ENCODE assay signal across 16 cellular contexts in genomic region chr7:148394582-148394981, GRCh38.
DNase-seq lines count a peak whose midpoint lies in the region; ATAC-seq and TF ChIP-seq lines count a peak whose summit lies in the region.
"Had no signal": no experiment of that assay in that cellular context is flagged by ENCODE, and none has a peak within 500 bp of the region (broad histone marks: within the 10 kb centered on the region; RNA-seq: fewer than 3 reads in every experiment).

No MANE protein-coding gene starts in this region.

- no peak overlapping the region for H3K27ac ChIP-seq in endodermal cell (ENCODE audit: low read depth, low read length)
- no peak overlapping the region for H3K27ac ChIP-seq in mesendoderm (ENCODE audit: low read depth, low read length)
- H3K27ac ChIP-seq in upper lobe of left lung = no peak overlapping the region
- H3K27ac ChIP-seq: HL-60 had no signal

- peaks cover 12% of the 10 kb centered on the region for H3K79me1 ChIP-seq in mesendoderm (ENCODE audit: low read length)

- ATAC-seq in WTC11 (peak; percentile 36), upper lobe of left lung (ENCODE audit: low FRiP score in 2 of 2) (no peak), GM18867 (IDR thresholded peaks at IDR 0.05; ENCODE audit: unreplicated experiment) (no peak)
- ATAC-seq: GM12878 had no signal

- H3K18ac ChIP-seq in mesendoderm (ENCODE audit: low read length) = no peak overlapping the region

- DNase-seq in NCI-H82 (lab: John Stamatoyannopoulos, UW) (peak; percentile 51), NCI-H82 treated with DMSO at 0.1 percent for 48 hours (lab: John Stamatoyannopoulos, UW; ENCODE audit: unreplicated experiment) (no peak), WTC11 (ENCODE audit: low spot score) (peak; percentile 27), endodermal cell (peak; percentile 65), mesendoderm (peak; percentile 69), upper lobe of left lung (no peak)
- DNase-seq: Calu3; CD4-positive, alpha-beta T cell; DMS 273 treated with DMSO at 0.1 percent for 48 hours; DMS79; H7; IMR-90 had no signal

- peaks cover 8% of the 10 kb centered on the region for H3K9me3 Mint-ChIP-seq in WTC11
- H3K9me3 Mint-ChIP-seq in endodermal cell = peaks cover 8% of the 10 kb centered on the region
- H3K9me3 Mint-ChIP-seq: CD4-positive, alpha-beta T cell had no signal

- no peak for TF ChIP-seq POLR2A in upper lobe of left lung (IDR thresholded peaks at IDR 0.05)

- no peaks in the 10 kb centered on the region for H3K27me3 Mint-ChIP-seq in WTC11 (ENCODE audit: low read depth)
- H3K27me3 Mint-ChIP-seq in endodermal cell (ENCODE audit: insufficient read depth) = no peaks in the 10 kb centered on the region
- H3K27me3 Mint-ChIP-seq: B cell had no signal

- H2AK5ac ChIP-seq in mesendoderm (ENCODE audit: low read length) = no peak overlapping the region

- H2BK120ac ChIP-seq in mesendoderm (ENCODE audit: low read depth, low read length) = no peak overlapping the region

- 62 to 74% methylated on average over 3 of the region's 3 CpGs for WGBS in endodermal cell (ENCODE audit: insufficient coverage in 1 of 2, insufficient read length in 1 of 2), 2 experiments
- WGBS in mesendoderm (ENCODE audit: extremely low coverage, insufficient coverage, low lambda C conversion rate) = no CpG with 5 or more reads among the region's 3 CpGs
- WGBS in upper lobe of left lung, 2 donors = 82 to 85% methylated on average over 3 of the region's 3 CpGs

- CTCF ChIA-PET in WTC11 (lab: Charles Lee) = interaction anchor here (0.9 to 1.0 kb wide), 2 partner anchors 14 to 129 kb away, joined by 3 read pairs; no protein-coding TSS in a partner anchor

- H2BK15ac ChIP-seq in mesendoderm (replicated peaks; ENCODE audit: low read depth) = no peak overlapping the region

- no peak overlapping the region for H4K8ac ChIP-seq in mesendoderm (ENCODE audit: low read depth, low read length)

- no peak overlapping the region for H3K4ac ChIP-seq in mesendoderm (ENCODE audit: low read depth, low read length)

- no peak overlapping the region for H2BK5ac ChIP-seq in mesendoderm (ENCODE audit: low read length)

- TF ChIP-seq EP300 in upper lobe of left lung (IDR thresholded peaks at IDR 0.05) = no peak

- no peak overlapping the region for H3K56ac ChIP-seq in mesendoderm (ENCODE audit: low read length)

- H3K23ac ChIP-seq in mesendoderm (ENCODE audit: low read length) = no peak overlapping the region

- TF ChIP-seq CTCF in WTC11 (IDR thresholded peaks at IDR 0.05) (no peak), endodermal cell (conservative IDR thresholded peaks at IDR 0.05) (no peak), upper lobe of left lung (IDR thresholded peaks at IDR 0.05) (no peak)

- no peak overlapping the region for H4K5ac ChIP-seq in mesendoderm (ENCODE audit: low read length)

- POLR2A ChIA-PET in WTC11 (lab: Charles Lee) = no interaction called here

- peaks cover 9% of the 10 kb centered on the region for H3K4me1 ChIP-seq in endodermal cell (ENCODE audit: control insufficient read depth, insufficient read depth, low read length)
- H3K4me1 ChIP-seq in mesendoderm (ENCODE audit: control insufficient read depth, low read depth, low read length) = peaks cover 14% of the 10 kb centered on the region
- H3K4me1 ChIP-seq in upper lobe of left lung = no peaks in the 10 kb centered on the region

- H3K4me1 Mint-ChIP-seq in WTC11 (peaks cover 78% of the 10 kb centered on the region), endodermal cell (peaks cover 45% of the 10 kb centered on the region)

- H3K4me3 Mint-ChIP-seq in WTC11 (no peak overlapping the region), endodermal cell (no peak overlapping the region)
- H3K4me3 Mint-ChIP-seq: B cell; CD4-positive, alpha-beta T cell had no signal

- H3K36me3 Mint-ChIP-seq in WTC11 (peaks cover 13% of the 10 kb centered on the region), endodermal cell (ENCODE audit: low read depth) (peaks cover 28% of the 10 kb centered on the region)

- H3K9me3 ChIP-seq in endodermal cell (ENCODE audit: control insufficient read depth, low read length) (peaks cover 3% of the 10 kb centered on the region), upper lobe of left lung (no peaks in the 10 kb centered on the region)

- H3K27ac Mint-ChIP-seq in WTC11 (no peak overlapping the region; the same call in 1 of the 2 replicates), endodermal cell (no peak overlapping the region)
- H3K27ac Mint-ChIP-seq: B cell; CD4-positive, alpha-beta T cell had no signal

- H3K4me3 ChIP-seq in endodermal cell (ENCODE audit: low read length) (no peak overlapping the region), mesendoderm (ENCODE audit: low read length) (no peak overlapping the region), upper lobe of left lung (no peak overlapping the region)
- H3K4me3 ChIP-seq: GM12878 had no signal

- H3K79me2 ChIP-seq in mesendoderm (ENCODE audit: control insufficient read depth, insufficient read depth, low read length) = peaks cover 25% of the 10 kb centered on the region

- H3K9ac ChIP-seq in endodermal cell (ENCODE audit: extremely low read depth, low read length, poor library complexity, severe bottlenecking) = no peak overlapping the region
- no peak overlapping the region for H3K9ac ChIP-seq in mesendoderm (ENCODE audit: low read length)

- no peak overlapping the region for H3K4me2 ChIP-seq in mesendoderm (ENCODE audit: low read length)

- H3K27me3 ChIP-seq in endodermal cell (ENCODE audit: control insufficient read depth, insufficient read depth, low read length, poor library complexity, severe bottlenecking) = no peaks in the 10 kb centered on the region
- H3K27me3 ChIP-seq in mesendoderm (ENCODE audit: insufficient read depth, low read length, poor library complexity) = no peaks in the 10 kb centered on the region
- H3K27me3 ChIP-seq in upper lobe of left lung = no peaks in the 10 kb centered on the region

- peaks cover 80% of the 10 kb centered on the region for H3K36me3 ChIP-seq in endodermal cell (ENCODE audit: control insufficient read depth, insufficient read depth, low read length)
- H3K36me3 ChIP-seq in mesendoderm (ENCODE audit: control insufficient read depth, insufficient read depth, low read length) = no peaks in the 10 kb centered on the region
- H3K36me3 ChIP-seq in upper lobe of left lung = no peaks in the 10 kb centered on the region

TF ChIP-seq in WTC11, 78 proteins besides CTCF, POLR2A, EP300 and RAD21:
- TF ChIP-seq SP1 (CRISPR knock-in tag; conservative IDR thresholded peaks at IDR 0.05) = 0 out of 2 replicates have a peak, but pooled peaks have one; percentile 32
- 0 out of 2 replicates have a peak, but pooled peaks have one; percentile 14 for TF ChIP-seq ETV6 (CRISPR knock-in tag; IDR thresholded peaks at IDR 0.05)
- no peak for TF ChIP-seq JAZF1 (CRISPR knock-in tag; IDR thresholded peaks at IDR 0.05)

Comparison
In these comparisons a context has a peak if more than half of its experiments do, and no peak if none do; other contexts are left out.
1. DNase-seq: peak in NCI-H82 (single experiment), WTC11 (single experiment), endodermal cell (single experiment) and mesendoderm (single experiment); none in NCI-H82 treated with DMSO at 0.1 percent for 48 hours (single experiment) and upper lobe of left lung (0 of 2).